In genomic region chr10:73840056-73840402, GRCh38 we compare ENCODE assay signal across 22 cellular contexts.
"Had no signal": no experiment of that assay in that cellular context is flagged by ENCODE, and none has a peak within 500 bp of the region (broad histone marks: within the 10 kb centered on the region; RNA-seq: fewer than 3 reads in every experiment).

No MANE protein-coding gene starts in this region.

- ATAC-seq: sciatic nerve; stimulated activated memory B cell treated with anti-CD40 and anti-IgM and Interleukin-4, amounts not matched to agents 10 μg/mL and 1 μg/mL and 100 μg/mL, for 72 hours; WTC11 had no signal

- H3K4me3 Mint-ChIP-seq: activated naive CD4-positive, alpha-beta T cell treated with anti-CD3 and anti-CD28 coated beads for 36 hours; activated naive CD8-positive, alpha-beta T cell treated with anti-CD3 and anti-CD28 coated beads, Interleukin-2, amount 10 ng/mL, durations not matched to agents 7 days and 5 days; natural killer cell treated with Interleukin-12 subunit alpha and Interleukin-12 subunit beta and Interleukin-15 and Interleukin-18, amount 100 ng/mL, for 72 hours; stimulated activated memory B cell treated with anti-CD40 and anti-IgM and Interleukin-4, amounts not matched to agents 10 μg/mL and 1 μg/mL and 100 μg/mL, for 72 hours; T-helper 1 cell treated with Interleukin-12 subunit alpha and Interleukin-12 subunit beta and Interleukin-4 antibody, amounts not matched to agents 30 μg/mL and 1 μg/mL, for 36 hours; WTC11 had no signal

- H3K4me3 ChIP-seq: lung, stomach, suprapubic skin had no signal

- H3K27me3 ChIP-seq: stomach, suprapubic skin had no signal

- H3K27ac Mint-ChIP-seq: activated naive CD4-positive, alpha-beta T cell treated with anti-CD3 and anti-CD28 coated beads for 36 hours; activated naive CD8-positive, alpha-beta T cell treated with anti-CD3 and anti-CD28 coated beads, Interleukin-2, amount 10 ng/mL, durations not matched to agents 7 days and 5 days; natural killer cell treated with Interleukin-12 subunit alpha and Interleukin-12 subunit beta and Interleukin-15 and Interleukin-18, amount 100 ng/mL, for 72 hours; stimulated activated memory B cell treated with anti-CD40 and anti-IgM and Interleukin-4, amounts not matched to agents 10 μg/mL and 1 μg/mL and 100 μg/mL, for 72 hours; T-helper 1 cell treated with Interleukin-12 subunit alpha and Interleukin-12 subunit beta and Interleukin-4 antibody, amounts not matched to agents 30 μg/mL and 1 μg/mL, for 36 hours had no signal

- H3K27ac ChIP-seq: stomach had no signal

- DNase-seq: activated naive CD4-positive, alpha-beta T cell treated with anti-CD3 and anti-CD28 coated beads for 36 hours; activated naive CD8-positive, alpha-beta T cell treated with anti-CD3 and anti-CD28 coated beads, Interleukin-2, amount 10 ng/mL, durations not matched to agents 7 days and 5 days; activated T-cell treated with anti-CD3 and anti-CD28 coated beads, Interleukin-2, amount 50 U/mL, for 1 hour; amniotic stem cell; cerebellar nuclear complex; erythroblast; foreskin melanocyte; midbrain; small intestine; stimulated activated CD4-positive, alpha-beta T cell treated with anti-CD3 and anti-CD28 coated beads, Interleukin-2, amount 100 ng/mL, for 24 hours; stomach; T1000; trophoblast cell had no signal

- FAIRE-seq: bronchial epithelial cell, endometrium, small intestine had no signal

- H3K9me3 ChIP-seq: stomach, suprapubic skin had no signal

- H3K4me1 ChIP-seq: suprapubic skin had no signal

- H3K4me1 Mint-ChIP-seq: activated naive CD8-positive, alpha-beta T cell treated with anti-CD3 and anti-CD28 coated beads, Interleukin-2, amount 10 ng/mL, durations not matched to agents 7 days and 5 days; stimulated activated memory B cell treated with anti-CD40 and anti-IgM and Interleukin-4, amounts not matched to agents 10 μg/mL and 1 μg/mL and 100 μg/mL, for 72 hours; WTC11 had no signal

- H3K36me3 Mint-ChIP-seq: natural killer cell treated with Interleukin-12 subunit alpha and Interleukin-12 subunit beta and Interleukin-15 and Interleukin-18, amount 100 ng/mL, for 72 hours had no signal

- H3K9me3 Mint-ChIP-seq: activated naive CD4-positive, alpha-beta T cell treated with anti-CD3 and anti-CD28 coated beads for 36 hours; activated naive CD8-positive, alpha-beta T cell treated with anti-CD3 and anti-CD28 coated beads, Interleukin-2, amount 10 ng/mL, durations not matched to agents 7 days and 5 days; natural killer cell treated with Interleukin-12 subunit alpha and Interleukin-12 subunit beta and Interleukin-15 and Interleukin-18, amount 100 ng/mL, for 72 hours; stimulated activated memory B cell treated with anti-CD40 and anti-IgM and Interleukin-4, amounts not matched to agents 10 μg/mL and 1 μg/mL and 100 μg/mL, for 72 hours; T-helper 1 cell treated with Interleukin-12 subunit alpha and Interleukin-12 subunit beta and Interleukin-4 antibody, amounts not matched to agents 30 μg/mL and 1 μg/mL, for 36 hours; WTC11 had no signal
